25 cellular contexts compared by ENCODE assay signal in genomic region chr6:7298113-7298512, GRCh38. TPM values are rescaled to one million over a fixed set of nuclear protein-coding genes. Genes with fewer than 3 reads are reported as not detected.
DNase-seq lines count a peak whose midpoint lies in the region; ATAC-seq, FAIRE-seq and TF ChIP-seq lines count a peak whose summit lies in the region.
"Had no signal": no experiment of that assay in that cellular context is flagged by ENCODE, and none has a peak within 500 bp of the region (broad histone marks: within the 10 kb centered on the region; RNA-seq: fewer than 3 reads in every experiment).

No MANE protein-coding gene starts in this region.

- H3K27me3 ChIP-seq in SK-N-SH (ENCODE audit: insufficient read depth) = no peaks in the 10 kb centered on the region
- H3K27me3 ChIP-seq: BE2C, BLaER1 had no signal

- H3K4me1 ChIP-seq in SK-N-SH (ENCODE audit: control insufficient read depth in 1 of 2, insufficient read depth in 2 of 2, low read depth in 1 of 2, low read length in 1 of 2) (peaks cover 0 to 3% of the 10 kb centered on the region in 2 experiments; a peak in 1 of 4 replicates), OCI-LY7 (ENCODE audit: insufficient read depth, low read length, poor library complexity, severe bottlenecking) (no peaks in the 10 kb centered on the region)
- H3K4me1 ChIP-seq: BLaER1 had no signal

- H3F3A ChIP-seq in SK-N-SH (replicated peaks; ENCODE audit: insufficient read depth) = peaks cover 16% of the 10 kb centered on the region

- H3K4me1 Mint-ChIP-seq in T-helper 17 cell = peaks cover 10% of the 10 kb centered on the region
- H3K4me1 Mint-ChIP-seq: CD14-positive monocyte had no signal

- POLR2A ChIA-PET in SK-N-SH (lab: Yijun Ruan, JAX) (no interaction called here), OCI-LY7 (lab: Charles Lee) (interaction anchor here (0.6 to 2.5 kb wide), 3 partner anchors 7 to 118 kb away, joined by 3 to 9 read pairs (median 7); no protein-coding TSS in a partner anchor)

- H3K36me3 ChIP-seq in SK-N-SH (replicated peaks in 1 of 2; ENCODE audit: control insufficient read depth in 1 of 2, insufficient read depth in 2 of 2, low read length in 1 of 2) = peaks cover 75 to 92% of the 10 kb centered on the region in 2 experiments
- H3K36me3 ChIP-seq in OCI-LY7 (ENCODE audit: insufficient read depth, low read length) = peaks cover 97% of the 10 kb centered on the region

- H3K9me2 ChIP-seq in SK-N-SH (no peaks in the 10 kb centered on the region), OCI-LY7 (ENCODE audit: insufficient read depth, low read length) (no peaks in the 10 kb centered on the region)

- H2AFZ ChIP-seq in SK-N-SH (ENCODE audit: low read depth) (no peak overlapping the region), OCI-LY7 (ENCODE audit: low read length) (no peak overlapping the region)

- H3K4me2 ChIP-seq in SK-N-SH (no peak overlapping the region), OCI-LY7 (ENCODE audit: low read length) (no peak overlapping the region)
- H3K4me2 ChIP-seq: BLaER1 had no signal

- ATAC-seq in SK-N-SH treated with all-trans-retinoic acid at 6 μM for 48 hours (no peak), T-helper 17 cell (no peak)

- H3K36me3 Mint-ChIP-seq in T-helper 17 cell (ENCODE audit: low read depth) = peaks cover 12% of the 10 kb centered on the region

- FAIRE-seq in A204.1 (lab: Jason Lieb, UNC) = peak; percentile 30
- FAIRE-seq: GM12891, GM19239 had no signal

- H3K9me3 ChIP-seq in SK-N-SH (no peaks in the 10 kb centered on the region), T-helper 17 cell (ENCODE audit: control insufficient read depth, low read length, poor library complexity, severe bottlenecking) (no peaks in the 10 kb centered on the region), OCI-LY7 (ENCODE audit: low read length) (no peaks in the 10 kb centered on the region)
- H3K9me3 ChIP-seq: BE2C, BLaER1 had no signal

- H3K27ac ChIP-seq in SK-N-SH (ENCODE audit: low read depth in 2 of 2, low read length in 1 of 2) = no peak overlapping the region
- no peak overlapping the region for H3K27ac ChIP-seq in OCI-LY7 (ENCODE audit: low read depth, low read length, poor library complexity, severe bottlenecking)
- H3K27ac ChIP-seq: 22Rv1, BLaER1 had no signal

- no peak overlapping the region for H3K4me3 Mint-ChIP-seq in T-helper 17 cell
- H3K4me3 Mint-ChIP-seq: CD14-positive monocyte; CD4-positive, alpha-beta memory T cell; CD4-positive, CD25-positive, alpha-beta regulatory T cell; CD8-positive, alpha-beta memory T cell had no signal

- peak overlapping the region; percentile 24 for H3K27ac Mint-ChIP-seq in T-helper 17 cell

- intact Hi-C loops in OCI-LY7 (cut with micrococcal nuclease; ENCODE audit: unreplicated experiment) = no loop called here

- no peak for TF ChIP-seq EP300 in SK-N-SH (IDR thresholded peaks at IDR 0.05; ENCODE audit: borderline replicate concordance in 1 of 2, low read depth in 1 of 2, low read length in 1 of 2)

- CTCF ChIA-PET in SK-N-SH (lab: Yijun Ruan, JAX) = interaction anchor here (1.5 kb wide), 1 partner anchor 23 kb away, joined by 5 read pairs; no protein-coding TSS in a partner anchor
- CTCF ChIA-PET in OCI-LY7 (lab: Charles Lee; ENCODE audit: unreplicated experiment) = no interaction called here

- no peak overlapping the region for H3K9ac ChIP-seq in SK-N-SH
- H3K9ac ChIP-seq: BLaER1 had no signal

- peaks cover 20% of the 10 kb centered on the region for H3K79me2 ChIP-seq in SK-N-SH (ENCODE audit: insufficient read depth)
- peaks cover 10% of the 10 kb centered on the region; the same call in 1 of the 2 replicates for H3K79me2 ChIP-seq in OCI-LY7 (ENCODE audit: insufficient read depth, low read depth, low read length)

- H3K27me3 Mint-ChIP-seq in T-helper 17 cell = no peaks in the 10 kb centered on the region
- H3K27me3 Mint-ChIP-seq: CD4-positive, alpha-beta memory T cell; CD4-positive, CD25-positive, alpha-beta regulatory T cell; CD8-positive, alpha-beta memory T cell had no signal

- 57% methylated on average over 1 of the region's 1 CpG for WGBS in SK-N-SH (ENCODE audit: low lambda C conversion rate)

- H4K20me1 ChIP-seq in SK-N-SH (ENCODE audit: insufficient read depth) (peaks cover 5% of the 10 kb centered on the region; the same call in 1 of the 2 replicates), OCI-LY7 (ENCODE audit: insufficient read depth, low read length) (no peaks in the 10 kb centered on the region)

- DNase-seq in SK-N-SH (no peak), T-helper 17 cell (no peak), OCI-LY7 (ENCODE audit: low spot score) (no peak)
- DNase-seq in effector CD8-positive, alpha-beta T cell (lab: John Stamatoyannopoulos, UW) = no peak
- DNase-seq: ACHN; BE2C; C1 segment of cervical spinal cord; CD4-positive, alpha-beta memory T cell; CD4-positive, CD25-positive, alpha-beta regulatory T cell; CD8-positive, alpha-beta memory T cell; COR-L47; DMS 273 treated with DMSO at 0.1 percent for 48 hours; DMS153; DMS53; DMS79; DND-41; EL; GF-D8 had no signal

- TF ChIP-seq CTCF in SK-N-SH (IDR thresholded peaks at IDR 0.05) (no peak), OCI-LY7 (conservative IDR thresholded peaks at IDR 0.05; ENCODE audit: low read length) (no peak)

- no peak for TF ChIP-seq RAD21 in SK-N-SH (IDR thresholded peaks at IDR 0.05; ENCODE audit: low read length)

- H3K4me3 ChIP-seq in SK-N-SH (ENCODE audit: low read depth in 2 of 2, low read length in 1 of 2) = no peak overlapping the region
- H3K4me3 ChIP-seq in OCI-LY7 (ENCODE audit: low read depth, low read length, poor library complexity, severe bottlenecking) = no peak overlapping the region
- H3K4me3 ChIP-seq: BLaER1 had no signal

- no TSS peak for BruUV-seq in OCI-LY7 (replicated peaks; lab: Mats Ljungman, UMichigan)

TF ChIP-seq in SK-N-SH treated with all-trans-retinoic acid at 6 μM for 48 hours, 23 proteins besides CTCF, POLR2A, EP300 and RAD21 (continues in another document):
- no peak for TF ChIP-seq ESRRG (CRISPR knock-in tag; IDR thresholded peaks at IDR 0.05)
- TF ChIP-seq PPARA (CRISPR knock-in tag; IDR thresholded peaks at IDR 0.05; ENCODE audit: borderline replicate concordance) = no peak
- TF ChIP-seq TOX (CRISPR knock-in tag; IDR thresholded peaks at IDR 0.05; ENCODE audit: borderline replicate concordance) = no peak
- TF ChIP-seq, protein P1, sequence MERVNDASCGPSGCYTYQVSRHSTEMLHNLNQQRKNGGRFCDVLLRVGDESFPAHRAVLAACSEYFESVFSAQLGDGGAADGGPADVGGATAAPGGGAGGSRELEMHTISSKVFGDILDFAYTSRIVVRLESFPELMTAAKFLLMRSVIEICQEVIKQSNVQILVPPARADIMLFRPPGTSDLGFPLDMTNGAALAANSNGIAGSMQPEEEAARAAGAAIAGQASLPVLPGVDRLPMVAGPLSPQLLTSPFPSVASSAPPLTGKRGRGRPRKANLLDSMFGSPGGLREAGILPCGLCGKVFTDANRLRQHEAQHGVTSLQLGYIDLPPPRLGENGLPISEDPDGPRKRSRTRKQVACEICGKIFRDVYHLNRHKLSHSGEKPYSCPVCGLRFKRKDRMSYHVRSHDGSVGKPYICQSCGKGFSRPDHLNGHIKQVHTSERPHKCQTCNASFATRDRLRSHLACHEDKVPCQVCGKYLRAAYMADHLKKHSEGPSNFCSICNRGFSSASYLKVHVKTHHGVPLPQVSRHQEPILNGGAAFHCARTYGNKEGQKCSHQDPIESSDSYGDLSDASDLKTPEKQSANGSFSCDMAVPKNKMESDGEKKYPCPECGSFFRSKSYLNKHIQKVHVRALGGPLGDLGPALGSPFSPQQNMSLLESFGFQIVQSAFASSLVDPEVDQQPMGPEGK (CRISPR knock-in tag; IDR thresholded peaks at IDR 0.05; ENCODE audit: borderline replicate concordance) = peak; percentile 72; the same call in 1 of the 2 replicates
- TF ChIP-seq ZC3H10 (CRISPR knock-in tag; IDR thresholded peaks at IDR 0.05) = no peak
- TF ChIP-seq RARB (CRISPR knock-in tag; IDR thresholded peaks at IDR 0.05) = no peak
- no peak for TF ChIP-seq ZFP30 (CRISPR knock-in tag; IDR thresholded peaks at IDR 0.05)
- TF ChIP-seq ISL1 (CRISPR knock-in tag; IDR thresholded peaks at IDR 0.05) = peak; percentile 83
- TF ChIP-seq ARNTL (CRISPR knock-in tag; IDR thresholded peaks at IDR 0.05; ENCODE audit: borderline replicate concordance, low read depth) = no peak

TF ChIP-seq in SK-N-SH, 30 proteins besides CTCF, POLR2A, EP300 and RAD21 (continues in another document):
- TF ChIP-seq USF1 (IDR thresholded peaks at IDR 0.05; ENCODE audit: borderline replicate concordance, low read depth) (no peak), FOXJ3 (CRISPR knock-in tag; IDR thresholded peaks at IDR 0.05) (no peak), MXI1 (IDR thresholded peaks at IDR 0.05; ENCODE audit: low read depth, low read length) (no peak), NRF1 (IDR thresholded peaks at IDR 0.05; ENCODE audit: low read depth, low read length) (no peak), YY1 (IDR thresholded peaks at IDR 0.05; ENCODE audit: low read depth) (no peak)
- TF ChIP-seq, protein P2, sequence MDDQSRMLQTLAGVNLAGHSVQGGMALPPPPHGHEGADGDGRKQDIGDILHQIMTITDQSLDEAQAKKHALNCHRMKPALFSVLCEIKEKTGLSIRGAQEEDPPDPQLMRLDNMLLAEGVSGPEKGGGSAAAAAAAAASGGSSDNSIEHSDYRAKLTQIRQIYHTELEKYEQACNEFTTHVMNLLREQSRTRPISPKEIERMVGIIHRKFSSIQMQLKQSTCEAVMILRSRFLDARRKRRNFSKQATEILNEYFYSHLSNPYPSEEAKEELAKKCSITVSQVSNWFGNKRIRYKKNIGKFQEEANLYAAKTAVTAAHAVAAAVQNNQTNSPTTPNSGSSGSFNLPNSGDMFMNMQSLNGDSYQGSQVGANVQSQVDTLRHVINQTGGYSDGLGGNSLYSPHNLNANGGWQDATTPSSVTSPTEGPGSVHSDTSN (IDR thresholded peaks at IDR 0.05) = no peak
- TF ChIP-seq, protein P3, sequence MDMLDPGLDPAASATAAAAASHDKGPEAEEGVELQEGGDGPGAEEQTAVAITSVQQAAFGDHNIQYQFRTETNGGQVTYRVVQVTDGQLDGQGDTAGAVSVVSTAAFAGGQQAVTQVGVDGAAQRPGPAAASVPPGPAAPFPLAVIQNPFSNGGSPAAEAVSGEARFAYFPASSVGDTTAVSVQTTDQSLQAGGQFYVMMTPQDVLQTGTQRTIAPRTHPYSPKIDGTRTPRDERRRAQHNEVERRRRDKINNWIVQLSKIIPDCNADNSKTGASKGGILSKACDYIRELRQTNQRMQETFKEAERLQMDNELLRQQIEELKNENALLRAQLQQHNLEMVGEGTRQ (IDR thresholded peaks at IDR 0.05; ENCODE audit: borderline replicate concordance, low read depth, low read length) = no peak

RNA-seq across cellular contexts. Expression of gene SSR1, which starts 14.9 kb away (rescaled TPM):
- 50.7 and 60.2 TPM in 2 replicates for polyA plus RNA-seq in SK-N-SH (2012; rRNA removed)
- polyA plus RNA-seq in SK-N-SH (2012; cell fraction: cytosol; rRNA removed) = 76.1 and 95.5 TPM in 2 replicates
- 17.6 and 29.5 TPM in 2 replicates for polyA plus RNA-seq in SK-N-SH (2012; cell fraction: nucleus; rRNA removed)
- total RNA-seq in T-helper 17 cell (10 to 100 TPM; 80.4 to 96.1 TPM), OCI-LY7 (2022) (126 and 138 TPM in 2 replicates)
- total RNA-seq in OCI-LY7 (2014; rRNA removed; shearing (Covaris generic)) = 31.6 and 36.0 TPM in 2 replicates
